Comparison of ENCODE assay signal across 16 cellular contexts in genomic region chr12:18723752-18724151, GRCh38. TPM values are rescaled to one million over a fixed set of nuclear protein-coding genes. Genes with fewer than 3 reads are reported as not detected.
A peak's percentile ranks its signal among the peaks of the same experiment; 100 is the strongest.
DNase-seq lines count a peak whose midpoint lies in the region; ATAC-seq and TF ChIP-seq lines count a peak whose summit lies in the region.
"Had no signal": no experiment of that assay in that cellular context is flagged by ENCODE, and none has a peak within 500 bp of the region (broad histone marks: within the 10 kb centered on the region; RNA-seq: fewer than 3 reads in every experiment).

No MANE protein-coding gene starts in this region.

- H3K4me2 ChIP-seq in PC-9 = 0 out of 2 replicates have a peak overlapping the region, but pooled peaks have one; percentile 4
- peak overlapping the region; percentile 60 for H3K4me2 ChIP-seq in smooth muscle cell

- H3K36me3 ChIP-seq in PC-9 (ENCODE audit: low read depth) = no peaks in the 10 kb centered on the region
- no peaks in the 10 kb centered on the region for H3K36me3 ChIP-seq in smooth muscle cell (ENCODE audit: low read depth)
- H3K36me3 ChIP-seq: suprapubic skin had no signal

- H2AFZ ChIP-seq in PC-9 (no peak overlapping the region), smooth muscle cell (ENCODE audit: low read depth) (peak overlapping the region; percentile 10)

- H3K4me3 ChIP-seq in PC-9 = no peak overlapping the region
- no peak overlapping the region for H3K4me3 ChIP-seq in fibroblast of pulmonary artery (replicated peaks; ENCODE audit: low read depth, low read length)
- H3K4me3 ChIP-seq in smooth muscle cell = no peak overlapping the region
- H3K4me3 ChIP-seq: suprapubic skin had no signal

- H3F3A ChIP-seq in PC-9 (ENCODE audit: insufficient read depth, low read depth) (no peaks in the 10 kb centered on the region), smooth muscle cell (ENCODE audit: low read depth) (no peaks in the 10 kb centered on the region)

- no peaks in the 10 kb centered on the region for H3K27me3 ChIP-seq in PC-9 (ENCODE audit: insufficient read depth, low read depth)
- H3K27me3 ChIP-seq in smooth muscle cell (ENCODE audit: low read depth) = no peaks in the 10 kb centered on the region
- H3K27me3 ChIP-seq: suprapubic skin had no signal

- POLR2A ChIA-PET in PC-9 (lab: Charles Lee; ENCODE audit: unreplicated experiment) = interaction anchor here (0.6 kb wide), 1 partner anchor 128 kb away, joined by 3 read pairs; no protein-coding TSS in a partner anchor
- POLR2A ChIA-PET in GM10248 (lab: Yijun Ruan, JAX) = no interaction called here

- no peak for ATAC-seq in GM21737 (IDR thresholded peaks at IDR 0.05; ENCODE audit: unreplicated experiment)
- ATAC-seq: activated naive CD4-positive, alpha-beta T cell treated with anti-CD3 and anti-CD28 coated beads, Interleukin-2, amount 50 U/mL, for 72 hours had no signal

- H4K20me1 ChIP-seq in PC-9 (ENCODE audit: insufficient read depth) (no peaks in the 10 kb centered on the region), smooth muscle cell (ENCODE audit: low read depth) (no peaks in the 10 kb centered on the region)

- DNase-seq in NOMO-1 treated with DMSO at 0.1 percent for 48 hours (lab: John Stamatoyannopoulos, UW; ENCODE audit: unreplicated experiment) (peak; percentile 27), NOMO-1 treated with dmso at 0.1 percent for 144 hours (lab: John Stamatoyannopoulos, UW; ENCODE audit: unreplicated experiment) (no peak), PC-9 (peak; percentile 39 to 74), fibroblast of pulmonary artery (ENCODE audit: low read depth) (peak; percentile 79), smooth muscle cell (lab: John Stamatoyannopoulos, UW; ENCODE audit: unreplicated experiment) (no peak), GM10248 (ENCODE audit: extremely low spot score) (no peak), NCI-H524 (lab: John Stamatoyannopoulos, UW) (no peak)
- DNase-seq: DND-41, hypothalamus, midbrain, NCI-H2029 treated with DMSO at 0.1 percent for 48 hours had no signal

- no TSS peak for BruUV-seq in PC-9 (replicated peaks; lab: Mats Ljungman, UMichigan)

- H3K9ac ChIP-seq in smooth muscle cell (ENCODE audit: low read depth) = no peak overlapping the region

- H3K79me2 ChIP-seq in PC-9 (ENCODE audit: low read depth) (no peaks in the 10 kb centered on the region), smooth muscle cell (ENCODE audit: low read depth) (no peaks in the 10 kb centered on the region)

- no peaks in the 10 kb centered on the region for H3K9me2 ChIP-seq in PC-9 (ENCODE audit: insufficient read depth)

- H3K9me3 ChIP-seq in PC-9 (ENCODE audit: insufficient read depth, low read depth) (peaks cover 8% of the 10 kb centered on the region; the same call in 1 of the 2 replicates), smooth muscle cell (replicated peaks; ENCODE audit: low read depth) (no peaks in the 10 kb centered on the region)
- H3K9me3 ChIP-seq: suprapubic skin had no signal

- no peak for TF ChIP-seq CTCF in PC-9 (conservative IDR thresholded peaks at IDR 0.05)
- no peak for TF ChIP-seq CTCF in fibroblast of pulmonary artery (IDR thresholded peaks at IDR 0.05; ENCODE audit: low read length, missing control alignments)
- TF ChIP-seq CTCF in smooth muscle cell (IDR thresholded peaks at IDR 0.05; ENCODE audit: borderline replicate concordance, insufficient read depth, poor library complexity, severe bottlenecking) = no peak
- TF ChIP-seq CTCF in GM10248 (IDR thresholded peaks at IDR 0.05; ENCODE audit: control extremely low read depth, extremely low read depth, low read depth, missing control alignments) = no peak

- CTCF ChIA-PET in PC-9 (lab: Charles Lee) = no interaction called here
- CTCF ChIA-PET in GM10248 (lab: Yijun Ruan, JAX) = no interaction called here

- WGBS in smooth muscle cell (ENCODE audit: low lambda C conversion rate) = 78% methylated on average over 2 of the region's 2 CpGs

- H3K27ac ChIP-seq in PC-9 = no peak overlapping the region
- H3K27ac ChIP-seq in smooth muscle cell (ENCODE audit: low read depth) = peak overlapping the region; percentile 69
- H3K27ac ChIP-seq: 22Rv1, suprapubic skin had no signal

- intact Hi-C loops in PC-9 (cut with micrococcal nuclease; ENCODE audit: unreplicated experiment) = loop anchor here (1.0 to 10.0 kb wide), 4 partner anchors 25 to 411 kb away; no protein-coding TSS in a partner anchor

- H3K4me1 ChIP-seq in PC-9 (replicated peaks; ENCODE audit: insufficient read depth) = peaks cover 4% of the 10 kb centered on the region; the same call in 1 of the 2 replicates
- no peaks in the 10 kb centered on the region for H3K4me1 ChIP-seq in smooth muscle cell (ENCODE audit: low read depth)

RNA-seq across cellular contexts. Expression of gene PLCZ1, which starts 14.1 kb away (rescaled TPM):
- not detected in 2 replicates for total RNA-seq in PC-9 (2021)
- not detected in 2 replicates for total RNA-seq in smooth muscle cell
- polyA plus RNA-seq in smooth muscle cell = not detected in 2 replicates
- total RNA-seq: activated CD8-positive, alpha-beta memory T cell treated with anti-CD3 and anti-CD28 coated beads for 36 hours; activated naive CD4-positive, alpha-beta T cell treated with anti-CD3 and anti-CD28 coated beads, Interleukin-2, amount 50 U/mL, for 72 hours; suprapubic skin had no signal

RNA-seq across cellular contexts. Expression of gene CAPZA3, which starts 14.2 kb away (rescaled TPM):
- total RNA-seq in PC-9 (2021) (not detected in 2 replicates), smooth muscle cell (not detected in 2 replicates)
- 0.19 TPM in 1 of 2 replicates, not detected in the other for polyA plus RNA-seq in smooth muscle cell
- total RNA-seq: activated CD8-positive, alpha-beta memory T cell treated with anti-CD3 and anti-CD28 coated beads for 36 hours; activated naive CD4-positive, alpha-beta T cell treated with anti-CD3 and anti-CD28 coated beads, Interleukin-2, amount 50 U/mL, for 72 hours had no signal

Comparison
In these comparisons a context has a peak if more than half of its experiments do, and no peak if none do; other contexts are left out.
1. DNase-seq: peak in NOMO-1 treated with DMSO at 0.1 percent for 48 hours (single experiment), PC-9 (2 of 2) and fibroblast of pulmonary artery (single experiment); none in NOMO-1 treated with dmso at 0.1 percent for 144 hours (single experiment), smooth muscle cell (single experiment), GM10248 (single experiment) and NCI-H524 (0 of 2).